In the genomic region with DNA sequence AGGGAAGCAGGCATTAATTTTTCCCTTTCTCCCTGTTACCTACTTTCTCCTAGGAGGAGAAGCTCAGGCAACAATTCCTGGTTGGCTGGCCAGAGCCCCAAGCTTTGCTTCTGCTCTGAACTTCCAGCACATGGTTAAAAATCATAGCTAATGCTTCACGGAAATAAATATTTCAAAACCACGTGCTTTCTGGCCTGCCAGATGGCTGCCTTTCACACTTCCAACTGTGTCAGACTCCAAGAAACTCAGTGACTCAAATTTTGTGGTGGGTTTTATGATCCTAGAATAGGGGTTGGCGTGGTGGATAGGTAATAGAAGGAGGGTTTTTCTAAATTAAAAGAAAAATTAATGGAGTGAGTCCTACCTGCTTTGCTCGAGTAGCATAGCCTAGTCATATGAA, we compare ENCODE assay signal across 1 cellular context.
TF ChIP-seq lines count a peak whose summit lies in the region.

No MANE protein-coding gene starts in this region.

TF ChIP-seq in HepG2, 621 proteins besides CTCF, POLR2A, EP300 and RAD21 (continued from another document):
- TF ChIP-seq, protein P1, sequence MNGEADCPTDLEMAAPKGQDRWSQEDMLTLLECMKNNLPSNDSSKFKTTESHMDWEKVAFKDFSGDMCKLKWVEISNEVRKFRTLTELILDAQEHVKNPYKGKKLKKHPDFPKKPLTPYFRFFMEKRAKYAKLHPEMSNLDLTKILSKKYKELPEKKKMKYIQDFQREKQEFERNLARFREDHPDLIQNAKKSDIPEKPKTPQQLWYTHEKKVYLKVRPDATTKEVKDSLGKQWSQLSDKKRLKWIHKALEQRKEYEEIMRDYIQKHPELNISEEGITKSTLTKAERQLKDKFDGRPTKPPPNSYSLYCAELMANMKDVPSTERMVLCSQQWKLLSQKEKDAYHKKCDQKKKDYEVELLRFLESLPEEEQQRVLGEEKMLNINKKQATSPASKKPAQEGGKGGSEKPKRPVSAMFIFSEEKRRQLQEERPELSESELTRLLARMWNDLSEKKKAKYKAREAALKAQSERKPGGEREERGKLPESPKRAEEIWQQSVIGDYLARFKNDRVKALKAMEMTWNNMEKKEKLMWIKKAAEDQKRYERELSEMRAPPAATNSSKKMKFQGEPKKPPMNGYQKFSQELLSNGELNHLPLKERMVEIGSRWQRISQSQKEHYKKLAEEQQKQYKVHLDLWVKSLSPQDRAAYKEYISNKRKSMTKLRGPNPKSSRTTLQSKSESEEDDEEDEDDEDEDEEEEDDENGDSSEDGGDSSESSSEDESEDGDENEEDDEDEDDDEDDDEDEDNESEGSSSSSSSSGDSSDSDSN (CRISPR knock-in tag; IDR thresholded peaks at IDR 0.05), result no peak
TF ChIP-seq in HepG2: peak in this region for 1.
